15 cellular contexts compared by ENCODE assay signal in genomic region chr1:33025180-33025569, GRCh38. TPM values are rescaled to one million over a fixed set of nuclear protein-coding genes. Genes with fewer than 3 reads are reported as not detected.
DNase-seq lines count a peak whose midpoint lies in the region; ATAC-seq, FAIRE-seq and TF ChIP-seq lines count a peak whose summit lies in the region.
"Had no signal": no experiment of that assay in that cellular context is flagged by ENCODE, and none has a peak within 500 bp of the region (broad histone marks: within the 10 kb centered on the region; RNA-seq: fewer than 3 reads in every experiment).

No MANE protein-coding gene starts in this region.

- peaks cover 14% of the 10 kb centered on the region for H3K36me3 ChIP-seq in Panc1 (ENCODE audit: control insufficient read depth, insufficient read depth, low read length)
- H3K36me3 ChIP-seq: ovary had no signal

- no peaks in the 10 kb centered on the region for H3K27me3 Mint-ChIP-seq in natural killer cell treated with Interleukin-12 subunit alpha and Interleukin-12 subunit beta and Interleukin-15 and Interleukin-18, amount 100 ng/mL, for 72 hours
- no peaks in the 10 kb centered on the region for H3K27me3 Mint-ChIP-seq in natural killer cell (ENCODE audit: low read depth in 2 of 2)
- H3K27me3 Mint-ChIP-seq: T-cell had no signal

- TF ChIP-seq CTCF in natural killer cell (IDR thresholded peaks at IDR 0.05) (no peak), Panc1 (IDR thresholded peaks at IDR 0.05) (no peak)

- ATAC-seq in natural killer cell treated with Interleukin-12 subunit alpha and Interleukin-12 subunit beta and Interleukin-15 and Interleukin-18, amount 100 ng/mL, for 72 hours = no peak
- no peak for ATAC-seq in natural killer cell
- peak; percentile 45; the same call in 1 of the 2 replicates for ATAC-seq in Panc1
- ATAC-seq in esophagus mucosa = peak; percentile 73
- ATAC-seq in HG03196 (IDR thresholded peaks at IDR 0.05; ENCODE audit: unreplicated experiment) = no peak
- ATAC-seq: Right ventricle myocardium inferior, T-cell had no signal

- no peak for FAIRE-seq in RCC 7860 (lab: Jason Lieb, UNC)

- CTCF ChIA-PET in Panc1 (lab: Charles Lee) = interaction anchor here (0.6 kb wide), 1 partner anchor 95 kb away, joined by 4 read pairs; no protein-coding TSS in a partner anchor

- peaks cover 42 to 62% of the 10 kb centered on the region in 2 donors for H3K4me1 Mint-ChIP-seq in natural killer cell treated with Interleukin-12 subunit alpha and Interleukin-12 subunit beta and Interleukin-15 and Interleukin-18, amount 100 ng/mL, for 72 hours (ENCODE audit: low read depth in 2 of 2)
- H3K4me1 Mint-ChIP-seq in natural killer cell = peaks cover 18 to 22% of the 10 kb centered on the region in 2 donors

- no peak overlapping the region for H3K27ac ChIP-seq in Panc1 (ENCODE audit: low read length)
- H3K27ac ChIP-seq: ovary had no signal

- no peak for DNase-seq in natural killer cell treated with Interleukin-12 subunit alpha and Interleukin-12 subunit beta and Interleukin-15 and Interleukin-18, amount 100 ng/mL, for 72 hours (ENCODE audit: low spot score)
- no peak for DNase-seq in natural killer cell
- DNase-seq in Panc1 (ENCODE audit: low read depth, low spot score) = no peak
- DNase-seq in RCC 7860 (ENCODE audit: low spot score) = no peak
- no peak for DNase-seq in COR-L47 (lab: John Stamatoyannopoulos, UW)
- DNase-seq: esophagus squamous epithelium, GDM1, HFFc6, KBM-7, NCI-H446, ovary, T-cell had no signal

- intact Hi-C loops in natural killer cell (cut with micrococcal nuclease) (no loop called here), Panc1 (cut with micrococcal nuclease; ENCODE audit: unreplicated experiment) (no loop called here)

- no TSS peak for BruUV-seq in Panc1 (replicated peaks; lab: Mats Ljungman, UMichigan)

- POLR2A ChIA-PET in Panc1 (lab: Charles Lee) = interaction anchor here (1.2 kb wide), 1 partner anchor 10 kb away, joined by 6 read pairs; no protein-coding TSS in a partner anchor

- no peaks in the 10 kb centered on the region for H3K9me3 Mint-ChIP-seq in natural killer cell treated with Interleukin-12 subunit alpha and Interleukin-12 subunit beta and Interleukin-15 and Interleukin-18, amount 100 ng/mL, for 72 hours
- no peaks in the 10 kb centered on the region for H3K9me3 Mint-ChIP-seq in natural killer cell
- H3K9me3 Mint-ChIP-seq: HFFc6, T-cell had no signal

- H3K9me3 ChIP-seq in Panc1 (ENCODE audit: control insufficient read depth, insufficient read depth, low read depth, low read length) = no peaks in the 10 kb centered on the region
- H3K9me3 ChIP-seq: esophagus squamous epithelium, ovary had no signal

- H3K36me3 Mint-ChIP-seq in natural killer cell treated with Interleukin-12 subunit alpha and Interleukin-12 subunit beta and Interleukin-15 and Interleukin-18, amount 100 ng/mL, for 72 hours = peaks cover 25% of the 10 kb centered on the region
- peaks cover 9% of the 10 kb centered on the region for H3K36me3 Mint-ChIP-seq in natural killer cell

- peak overlapping the region; percentile 44 to 72 for H3K27ac Mint-ChIP-seq in natural killer cell treated with Interleukin-12 subunit alpha and Interleukin-12 subunit beta and Interleukin-15 and Interleukin-18, amount 100 ng/mL, for 72 hours
- peak overlapping the region in 1 of 2 donors; percentile 16 for H3K27ac Mint-ChIP-seq in natural killer cell
- H3K27ac Mint-ChIP-seq: HFFc6, T-cell had no signal

- peak overlapping the region; percentile 61 for H3K4me3 Mint-ChIP-seq in natural killer cell treated with Interleukin-12 subunit alpha and Interleukin-12 subunit beta and Interleukin-15 and Interleukin-18, amount 100 ng/mL, for 72 hours
- no peak overlapping the region for H3K4me3 Mint-ChIP-seq in natural killer cell
- H3K4me3 Mint-ChIP-seq: HFFc6, T-cell had no signal

- no peaks in the 10 kb centered on the region for H3K27me3 ChIP-seq in Panc1 (ENCODE audit: control insufficient read depth, insufficient read depth, low read length)
- H3K27me3 ChIP-seq: esophagus squamous epithelium, ovary had no signal

- in situ Hi-C loops in Panc1 (cut with HindIII; ENCODE audit: low pct_unique_long_range_greater_than_20kb, low sequenced_read_pairs) = no loop called here

- no peak overlapping the region for H3K4me3 ChIP-seq in Panc1 (ENCODE audit: low read depth in 2 of 2, low read length in 2 of 2)
- H3K4me3 ChIP-seq: esophagus squamous epithelium, ovary had no signal

- H3K4me1 ChIP-seq in Panc1 (ENCODE audit: control insufficient read depth, insufficient read depth, low read length) = no peaks in the 10 kb centered on the region

RNA-seq across cellular contexts. Expression of gene AK2, which starts 11.5 kb away (rescaled TPM):
- total RNA-seq in natural killer cell treated with Interleukin-12 subunit alpha and Interleukin-12 subunit beta and Interleukin-15 and Interleukin-18, amount 100 ng/mL, for 72 hours = 100 to 1,000 TPM; 379 to 475 TPM
- total RNA-seq in natural killer cell (10 to 100 TPM; 64.8 to 94.0 (median 67.1) TPM), Panc1 (2021; ENCODE audit: unreplicated experiment) (213 TPM), esophagus mucosa (164 TPM)
- 184 TPM for polyA plus RNA-seq in Panc1 (2012; ENCODE audit: insufficient read length)

RNA-seq across cellular contexts. Expression of gene AZIN2, which starts 55.8 kb away (rescaled TPM):
- 1 to 10 TPM; 2.4 to 4.4 TPM for total RNA-seq in natural killer cell treated with Interleukin-12 subunit alpha and Interleukin-12 subunit beta and Interleukin-15 and Interleukin-18, amount 100 ng/mL, for 72 hours
- total RNA-seq in natural killer cell (1 to 10 TPM; 1.9 to 5.1 (median 4.1) TPM), Panc1 (2021; ENCODE audit: unreplicated experiment) (2.4 TPM), esophagus mucosa (1.4 TPM)
- 1.9 TPM for polyA plus RNA-seq in Panc1 (2012; ENCODE audit: insufficient read length)

Comparison
In these comparisons a context has a peak if more than half of its experiments do, and no peak if none do; other contexts are left out.
1. ATAC-seq: peak in Panc1 (single experiment) and esophagus mucosa (single experiment); none in natural killer cell treated with Interleukin-12 subunit alpha and Interleukin-12 subunit beta and Interleukin-15 and Interleukin-18, amount 100 ng/mL, for 72 hours (0 of 2), natural killer cell (0 of 3) and HG03196 (single experiment).